In genomic region chr2:69916151-69916550, GRCh38 we compare ENCODE assay signal across 7 cellular contexts. TPM values are rescaled to one million over a fixed set of nuclear protein-coding genes. Genes with fewer than 3 reads are reported as not detected.
DNase-seq lines count a peak whose midpoint lies in the region; ATAC-seq, FAIRE-seq and TF ChIP-seq lines count a peak whose summit lies in the region.

No MANE protein-coding gene starts in this region.

- intact Hi-C loops in spleen (cut with DNase I; ENCODE audit: low total_unique reads), result loop anchor here (2.0 kb wide), 1 partner anchor 227 kb away; no protein-coding TSS in a partner anchor

- TF ChIP-seq EP300 in gastroesophageal sphincter (IDR thresholded peaks at IDR 0.05), result no peak

- no peak for TF ChIP-seq CTCF in HEK293 (tag by site-specific recombination; IDR thresholded peaks at IDR 0.05)
- no peak for TF ChIP-seq CTCF in WI38 (IDR thresholded peaks at IDR 0.05; ENCODE audit: low read depth, low read length)
- TF ChIP-seq CTCF in gastroesophageal sphincter (IDR thresholded peaks at IDR 0.05), result no peak
- no peak for TF ChIP-seq CTCF in spleen (IDR thresholded peaks at IDR 0.05 in 8 of 11, conservative IDR thresholded peaks at IDR 0.05 in 3 of 11)

- H3K36me3 ChIP-seq in HEK293 (ENCODE audit: control insufficient read depth in 2 of 2, insufficient read depth in 1 of 2, low read length in 2 of 2) (peaks cover 6 to 21% of the 10 kb centered on the region in 2 experiments), gastroesophageal sphincter (peaks cover 0 to 22% of the 10 kb centered on the region in 2 donors), spleen (peaks cover 0 to 54% (median 16%) of the 10 kb centered on the region in 6 donors)

- H3K27me3 ChIP-seq in gastroesophageal sphincter (no peaks in the 10 kb centered on the region), spleen (replicated peaks in 1 of 7) (no peaks in the 10 kb centered on the region)

- ATAC-seq in gastroesophageal sphincter (no peak), GM21528 (IDR thresholded peaks at IDR 0.05; ENCODE audit: low FRiP score, unreplicated experiment) (no peak)

- H3K4me1 ChIP-seq in HEK293 (ENCODE audit: control insufficient read depth, insufficient read depth, low read length), result no peaks in the 10 kb centered on the region
- H3K4me1 ChIP-seq in gastroesophageal sphincter, result peaks cover 10 to 65% (median 25%) of the 10 kb centered on the region in 3 donors
- H3K4me1 ChIP-seq in spleen, result peaks cover 13 to 84% (median 53%) of the 10 kb centered on the region in 6 donors

- POLR2A ChIA-PET in HEK293 (lab: Yijun Ruan, JAX), result interaction anchor here (0.5 to 4.3 kb wide), 5 partner anchors 18 to 377 kb away, joined by 3 to 45 read pairs (median 5); partner anchors contain the start of genes C2orf42 and SNRPG

- FAIRE-seq in HTR-8/SVneo (lab: Jason Lieb, UNC), result no peak

- H3K4me3 ChIP-seq in HEK293 (ENCODE audit: low read depth, low read length) (peak overlapping the region; percentile 98), WI38 (ENCODE audit: low read depth, low read length) (peak overlapping the region; percentile 86), gastroesophageal sphincter (peak overlapping the region; percentile 15 to 91), spleen (peak overlapping the region in 6 of 8 donors; percentile 72 to 85 (median 78))

- CTCF ChIA-PET in HEK293 (lab: Yijun Ruan, JAX), result interaction anchor here (0.6 to 4.8 kb wide), 6 partner anchors 8 to 387 kb away, joined by 3 to 43 read pairs (median 4); partner anchors contain the start of gene FAM136A

- DNase-seq in spleen (no peak), HTR-8/SVneo (ENCODE audit: insufficient read length, low spot score) (no peak), globus pallidus (ENCODE audit: low spot score) (no peak)

- 16 to 34% methylated on average over 2 of the region's 2 CpGs for WGBS in gastroesophageal sphincter (ENCODE audit: low coverage in 1 of 2), 2 donors
- WGBS in spleen, 5 donors, result 37 to 54% (median 41%) methylated on average over 2 of the region's 2 CpGs

- TF ChIP-seq POLR2A in gastroesophageal sphincter (IDR thresholded peaks at IDR 0.05), result no peak
- no peak for TF ChIP-seq POLR2A in spleen (IDR thresholded peaks at IDR 0.05)

- H3K27ac ChIP-seq in HEK293 (ENCODE audit: extremely low read depth, low read depth, low read length) (no peak overlapping the region), gastroesophageal sphincter (peak overlapping the region; percentile 72 to 99 (median 96)), spleen (peak overlapping the region in 7 of 8 donors; percentile 90 to 100 (median 95))

- no peaks in the 10 kb centered on the region for H3K9me3 ChIP-seq in HEK293 (ENCODE audit: control insufficient read depth, insufficient read depth, low read depth, low read length)
- H3K9me3 ChIP-seq in gastroesophageal sphincter, result no peaks in the 10 kb centered on the region
- H3K9me3 ChIP-seq in spleen, result no peaks in the 10 kb centered on the region

TF ChIP-seq in HEK293, 187 proteins besides CTCF, POLR2A, EP300 and RAD21:
- TF ChIP-seq ZNF707 (tag by site-specific recombination; IDR thresholded peaks at IDR 0.05) (no peak), SCRT1 (tag by site-specific recombination; IDR thresholded peaks at IDR 0.05; ENCODE audit: borderline replicate concordance) (no peak), PRDM6 (tag by site-specific recombination; IDR thresholded peaks at IDR 0.05) (no peak), ZNF658 (tag by site-specific recombination; IDR thresholded peaks at IDR 0.05) (no peak)

RNA-seq across cellular contexts. Expression of gene MXD1, which starts 1.2 kb away (rescaled TPM):
- total RNA-seq in gastroesophageal sphincter (10 to 100 TPM; 10.5 to 15.6 (median 13.3) TPM), spleen (100 to 1,000 TPM in 2 of 7 donors, 10 to 100 TPM in 5; 41.6 to 241 (median 90.3) TPM)
- 1 to 10 TPM; 2.7 to 7.2 (median 4.2) TPM for polyA plus RNA-seq in spleen

RNA-seq across cellular contexts. Expression of gene SNRNP27, which starts 22.4 kb away (rescaled TPM):
- total RNA-seq in gastroesophageal sphincter (10 to 100 TPM; 59.4 to 87.8 (median 75.9) TPM), spleen (10 to 100 TPM; 34.9 to 62.9 (median 43.3) TPM)
- polyA plus RNA-seq in spleen, result 10 to 100 TPM; 28.0 to 41.5 (median 39.8) TPM

RNA-seq across cellular contexts. Expression of gene ASPRV1, which starts 45.3 kb away (rescaled TPM):
- total RNA-seq in gastroesophageal sphincter (1 to 10 TPM; 1.0 to 1.4 (median 1.3) TPM), spleen (1 to 10 TPM; 2.7 to 5.3 (median 4.1) TPM)
- polyA plus RNA-seq in spleen, result 1 to 10 TPM; 1.2 to 2.0 (median 1.9) TPM
